16 cellular contexts compared by ENCODE assay signal in genomic region chrX:101693476-101693875, GRCh38. TPM values are rescaled to one million over a fixed set of nuclear protein-coding genes. Genes with fewer than 3 reads are reported as not detected.
DNase-seq lines count a peak whose midpoint lies in the region; ATAC-seq, FAIRE-seq and TF ChIP-seq lines count a peak whose summit lies in the region.
"Had no signal": no experiment of that assay in that cellular context is flagged by ENCODE, and none has a peak within 500 bp of the region (broad histone marks: within the 10 kb centered on the region; RNA-seq: fewer than 3 reads in every experiment).

No MANE protein-coding gene starts in this region.

- ATAC-seq in GM18519 (IDR thresholded peaks at IDR 0.05; ENCODE audit: low FRiP score, unreplicated experiment) (peak; percentile 81), GM21423 (IDR thresholded peaks at IDR 0.05; ENCODE audit: unreplicated experiment) (peak; percentile 89), HG03025 (IDR thresholded peaks at IDR 0.05; ENCODE audit: low FRiP score, unreplicated experiment) (peak; percentile 87), foreskin keratinocyte (no peak)
- ATAC-seq: activated T-cell treated with anti-CD3 and anti-CD28 coated beads, Interleukin-2, amount 50 U/mL, for 4 hours had no signal

- H3K4me1 ChIP-seq in OCI-LY3 (ENCODE audit: low read length), result no peaks in the 10 kb centered on the region; the same call in 1 of the 2 replicates
- H3K4me1 ChIP-seq in foreskin keratinocyte, result no peaks in the 10 kb centered on the region
- H3K4me1 ChIP-seq: BE2C, stomach had no signal

- TF ChIP-seq CTCF in OCI-LY3 (IDR thresholded peaks at IDR 0.05; ENCODE audit: low read depth, low read length), result no peak
- TF ChIP-seq CTCF in foreskin keratinocyte (conservative IDR thresholded peaks at IDR 0.05), result no peak

- DNase-seq in stimulated activated CD8-positive, alpha-beta memory T cell treated with anti-CD3 and anti-CD28 coated beads, Interleukin-4, amount 100 ng/mL, for 48 hours, result no peak
- DNase-seq in activated CD4-positive, CD25-positive, alpha-beta regulatory T cell (lab: John Stamatoyannopoulos, UW), result no peak
- DNase-seq in foreskin keratinocyte (no peak), HTR-8/SVneo (ENCODE audit: insufficient read length, low spot score) (no peak)
- DNase-seq: activated CD4-positive, CD25-positive, alpha-beta regulatory T cell treated with anti-CD3 and anti-CD28 coated beads, Interleukin-2, amount 50 U/mL, for 72 hours; activated T-cell treated with anti-CD3 and anti-CD28 coated beads, Interleukin-2, amount 50 U/mL, for 4 hours; BE2C; Kasumi-1; kidney; retina; stimulated activated CD4-positive, alpha-beta T cell treated with anti-CD3 and anti-CD28 coated beads, Interleukin-4, amount 100 ng/mL, for 1 hour; stomach had no signal

- no peaks in the 10 kb centered on the region for H3K36me3 ChIP-seq in OCI-LY3 (replicated peaks; ENCODE audit: low read depth, low read length)
- H3K36me3 ChIP-seq: BE2C, stomach had no signal

- FAIRE-seq in HTR-8/SVneo (lab: Jason Lieb, UNC), result no peak
- FAIRE-seq: kidney had no signal

- H3K9me3 ChIP-seq in OCI-LY3 (ENCODE audit: insufficient read depth, low read length), result no peaks in the 10 kb centered on the region
- H3K9me3 ChIP-seq: BE2C, stomach had no signal

- H3K27ac ChIP-seq in OCI-LY3 (ENCODE audit: low read length) (no peak overlapping the region), foreskin keratinocyte (no peak overlapping the region)
- H3K27ac ChIP-seq: stomach had no signal

- no peak overlapping the region for H3K9ac ChIP-seq in OCI-LY3 (ENCODE audit: low read length)

- peak overlapping the region; percentile 65 for H2AFZ ChIP-seq in OCI-LY3 (ENCODE audit: low read depth, low read length)

- H3K27me3 ChIP-seq in OCI-LY3 (ENCODE audit: low read depth, low read length) (no peaks in the 10 kb centered on the region), foreskin keratinocyte (no peaks in the 10 kb centered on the region)
- H3K27me3 ChIP-seq: BE2C had no signal

- peak overlapping the region; percentile 17 for H3K4me2 ChIP-seq in OCI-LY3 (ENCODE audit: low read length)

- H4K20me1 ChIP-seq in OCI-LY3 (ENCODE audit: insufficient read depth, low read length), result no peaks in the 10 kb centered on the region

- H3K4me3 ChIP-seq in OCI-LY3 (ENCODE audit: low read length), result no peak overlapping the region
- H3K4me3 ChIP-seq: stomach had no signal

- no peaks in the 10 kb centered on the region for H3K79me2 ChIP-seq in OCI-LY3 (ENCODE audit: low read length)

RNA-seq across cellular contexts. Expression of gene ARMCX2, which starts 33.8 kb away (rescaled TPM):
- total RNA-seq in foreskin keratinocyte, result 32.0 and 39.8 TPM in 2 replicates
- polyA plus RNA-seq in foreskin keratinocyte, result 20.5 and 20.6 TPM in 2 replicates
